In the genomic region with DNA sequence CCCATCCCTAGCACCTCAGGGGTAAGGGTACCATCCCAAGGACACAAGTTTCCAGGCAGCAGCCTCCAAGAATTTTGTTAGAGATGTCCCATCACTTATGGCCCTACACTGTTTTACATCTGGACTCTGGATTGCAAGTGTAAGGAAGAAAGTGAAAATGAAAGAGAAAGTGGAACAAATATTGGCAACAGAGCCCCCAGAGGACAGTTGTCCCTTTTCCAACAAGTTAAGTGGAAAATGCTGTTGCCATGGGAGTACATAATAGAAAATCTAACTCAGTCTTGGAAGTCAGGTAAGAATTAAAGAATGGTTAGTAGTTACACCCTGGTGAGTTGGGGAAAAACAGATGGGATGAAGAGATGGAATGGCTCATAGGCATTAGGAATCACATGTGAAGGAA, we compare ENCODE assay signal across 8 cellular contexts. TPM values are rescaled to one million over a fixed set of nuclear protein-coding genes. Genes with fewer than 3 reads are reported as not detected.
DNase-seq lines count a peak whose midpoint lies in the region; ATAC-seq and TF ChIP-seq lines count a peak whose summit lies in the region.
"Had no signal": no experiment of that assay in that cellular context is flagged by ENCODE, and none has a peak within 500 bp of the region (broad histone marks: within the 10 kb centered on the region; RNA-seq: fewer than 3 reads in every experiment).

No MANE protein-coding gene starts in this region.

- no peaks in the 10 kb centered on the region for H3K27me3 Mint-ChIP-seq in activated T-helper 1 cell treated with anti-CD3 and anti-CD28 coated beads, Interleukin-12 subunit alpha, Interleukin-12 subunit beta, Interleukin-2, Interleukin-4 antibody, amounts not matched to agents 30 ng/mL and 10 ng/mL and 1 ng/mL, durations not matched to agents 14 hours and 24 hours and 36 hours (ENCODE audit: insufficient read depth)

- H3K4me1 ChIP-seq in body of pancreas = peaks cover 3% of the 10 kb centered on the region

- TF ChIP-seq CTCF in GM12872 (IDR thresholded peaks at IDR 0.05; ENCODE audit: insufficient read depth, low read depth, low read length) (peak; percentile 26; the same call in 1 of the 3 replicates), body of pancreas (IDR thresholded peaks at IDR 0.05) (peak in 1 of 7 experiments; percentile 15)

- ATAC-seq in HG02678 (IDR thresholded peaks at IDR 0.05; ENCODE audit: unreplicated experiment) (peak; percentile 62), GM21737 (IDR thresholded peaks at IDR 0.05; ENCODE audit: unreplicated experiment) (no peak), body of pancreas (no peak)

- peak overlapping the region; percentile 46 for H3K4me3 Mint-ChIP-seq in activated T-helper 1 cell treated with anti-CD3 and anti-CD28 coated beads, Interleukin-12 subunit alpha, Interleukin-12 subunit beta, Interleukin-2, Interleukin-4 antibody, amounts not matched to agents 30 ng/mL and 10 ng/mL and 1 ng/mL, durations not matched to agents 14 hours and 24 hours and 36 hours

- TF ChIP-seq POLR2A in body of pancreas (IDR thresholded peaks at IDR 0.05) = no peak

- H3K27ac Mint-ChIP-seq in activated T-helper 1 cell treated with anti-CD3 and anti-CD28 coated beads, Interleukin-12 subunit alpha, Interleukin-12 subunit beta, Interleukin-2, Interleukin-4 antibody, amounts not matched to agents 30 ng/mL and 10 ng/mL and 1 ng/mL, durations not matched to agents 14 hours and 24 hours and 36 hours = peak overlapping the region; percentile 37

- H3K36me3 ChIP-seq in body of pancreas (replicated peaks in 1 of 2; ENCODE audit: insufficient read depth in 1 of 2, low read depth in 2 of 2) = peaks cover 0 to 2% of the 10 kb centered on the region in 2 donors

- no peaks in the 10 kb centered on the region for H3K27me3 ChIP-seq in body of pancreas

- no peaks in the 10 kb centered on the region for H3K9me3 Mint-ChIP-seq in activated T-helper 1 cell treated with anti-CD3 and anti-CD28 coated beads, Interleukin-12 subunit alpha, Interleukin-12 subunit beta, Interleukin-2, Interleukin-4 antibody, amounts not matched to agents 30 ng/mL and 10 ng/mL and 1 ng/mL, durations not matched to agents 14 hours and 24 hours and 36 hours

- H3K9me3 ChIP-seq in body of pancreas = no peaks in the 10 kb centered on the region

- peaks cover 32% of the 10 kb centered on the region for H3K4me1 Mint-ChIP-seq in activated T-helper 1 cell treated with anti-CD3 and anti-CD28 coated beads, Interleukin-12 subunit alpha, Interleukin-12 subunit beta, Interleukin-2, Interleukin-4 antibody, amounts not matched to agents 30 ng/mL and 10 ng/mL and 1 ng/mL, durations not matched to agents 14 hours and 24 hours and 36 hours (ENCODE audit: low read depth)

- H3K4me3 ChIP-seq in body of pancreas = no peak overlapping the region

- H3K27ac ChIP-seq in body of pancreas = no peak overlapping the region

- peaks cover 25% of the 10 kb centered on the region for H3K36me3 Mint-ChIP-seq in activated T-helper 1 cell treated with anti-CD3 and anti-CD28 coated beads, Interleukin-12 subunit alpha, Interleukin-12 subunit beta, Interleukin-2, Interleukin-4 antibody, amounts not matched to agents 30 ng/mL and 10 ng/mL and 1 ng/mL, durations not matched to agents 14 hours and 24 hours and 36 hours (ENCODE audit: low read depth)

- DNase-seq in activated T-helper 1 cell treated with anti-CD3 and anti-CD28 coated beads, Interleukin-12 subunit alpha, Interleukin-12 subunit beta, Interleukin-2, Interleukin-4 antibody, amounts not matched to agents 30 ng/mL and 10 ng/mL and 1 ng/mL, durations not matched to agents 14 hours and 24 hours and 36 hours (ENCODE audit: low spot score) = no peak
- DNase-seq in lung microvascular endothelial cell (ENCODE audit: low read depth in 2 of 2) (peak; percentile 56 to 87), cortex of kidney (lab: John Stamatoyannopoulos, UW) (no peak), body of pancreas (no peak)
- DNase-seq: activated CD4-positive, alpha-beta T cell treated with anti-CD3 and anti-CD28 coated beads, Interleukin-2, amount 50 U/mL, for 48 hours had no signal

- intact Hi-C loops in activated T-helper 1 cell treated with anti-CD3 and anti-CD28 coated beads, Interleukin-12 subunit alpha, Interleukin-12 subunit beta, Interleukin-2, Interleukin-4 antibody, amounts not matched to agents 30 ng/mL and 10 ng/mL and 1 ng/mL, durations not matched to agents 14 hours and 24 hours and 36 hours (cut with micrococcal nuclease) = no loop called here
- intact Hi-C loops in body of pancreas (cut with DNase I) = no loop called here

RNA-seq across cellular contexts. Expression of a gene that starts 50.6 kb away (rescaled TPM):
- total RNA-seq in activated T-helper 1 cell treated with anti-CD3 and anti-CD28 coated beads, Interleukin-12 subunit alpha, Interleukin-12 subunit beta, Interleukin-2, Interleukin-4 antibody, amounts not matched to agents 30 ng/mL and 10 ng/mL and 1 ng/mL, durations not matched to agents 14 hours and 24 hours and 36 hours = 21.0 and 24.6 TPM in 2 replicates
- total RNA-seq in lung microvascular endothelial cell (15.7 and 33.5 TPM in 2 replicates), body of pancreas (10 to 100 TPM; 27.4 to 29.3 TPM)

Comparison
In these comparisons a context has a peak if more than half of its experiments do, and no peak if none do; other contexts are left out.
1. DNase-seq: peak in lung microvascular endothelial cell (2 of 2); none in activated T-helper 1 cell treated with anti-CD3 and anti-CD28 coated beads, Interleukin-12 subunit alpha, Interleukin-12 subunit beta, Interleukin-2, Interleukin-4 antibody, amounts not matched to agents 30 ng/mL and 10 ng/mL and 1 ng/mL, durations not matched to agents 14 hours and 24 hours and 36 hours (single experiment), cortex of kidney (single experiment) and body of pancreas (0 of 4).